ENCODE assay signal across 1 cellular context in the genomic region with DNA sequence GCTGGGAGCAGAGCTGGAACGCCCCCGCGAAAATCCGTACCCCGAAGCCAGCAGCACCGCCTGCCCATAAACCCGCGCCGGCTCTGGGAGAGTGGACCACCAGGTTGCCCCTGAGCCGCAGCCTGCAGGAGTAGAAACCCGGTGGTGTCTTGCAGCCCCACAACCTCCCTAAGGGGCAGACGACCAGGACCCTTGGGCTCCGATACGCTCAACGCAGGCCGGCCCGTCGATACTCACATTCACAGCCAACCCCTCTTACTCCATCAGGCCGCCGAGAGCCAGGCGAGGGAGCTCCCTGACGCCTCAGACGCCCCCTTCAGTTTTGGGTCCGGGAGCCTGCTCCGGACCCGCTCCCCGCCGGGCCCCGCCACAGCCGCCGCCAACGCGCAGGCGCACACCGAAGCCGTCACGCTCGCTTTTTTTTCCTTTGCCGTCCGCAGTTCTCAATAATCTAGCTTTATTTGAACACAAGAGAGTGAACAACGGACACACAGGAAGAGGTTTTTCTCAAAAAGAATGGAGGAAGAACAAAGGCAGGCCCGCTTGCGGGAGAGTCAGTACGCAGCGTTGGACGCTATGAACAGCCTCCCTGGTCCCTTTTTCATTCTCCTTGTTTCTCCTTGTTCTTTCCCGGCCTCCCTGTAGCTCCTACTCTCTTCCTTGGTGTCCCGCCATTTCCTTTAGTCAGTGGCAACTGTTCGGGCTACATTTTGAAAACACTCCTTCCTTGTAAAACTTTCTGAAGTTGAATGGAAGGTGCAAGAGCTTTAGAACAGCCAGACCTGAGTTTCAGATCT.
TF ChIP-seq lines count a peak whose summit lies in the region.

Gene ZNF106, minus strand, starts transcription at position 399 of the 797 bp plus-strand sequence. CDS start 18,852 bp downstream, outside the sequence.

TF ChIP-seq in HepG2, 621 proteins besides CTCF, POLR2A, EP300 and RAD21 (continued from another document and continues in another):
- TF ChIP-seq HOXA7 (CRISPR knock-in tag; IDR thresholded peaks at IDR 0.05) (no peak), ZNF550 (CRISPR knock-in tag; IDR thresholded peaks at IDR 0.05; ENCODE audit: borderline replicate concordance) (no peak), ZNF253 (CRISPR knock-in tag; IDR thresholded peaks at IDR 0.05; ENCODE audit: borderline replicate concordance) (no peak), HMGA1 (CRISPR knock-in tag; conservative IDR thresholded peaks at IDR 0.05) (no peak), ZNF501 (CRISPR knock-in tag; IDR thresholded peaks at IDR 0.05) (peak; percentile 93), CENPBD1 (CRISPR knock-in tag; IDR thresholded peaks at IDR 0.05; ENCODE audit: borderline replicate concordance, low read depth) (no peak), JUND (CRISPR knock-in tag; IDR thresholded peaks at IDR 0.05) (no peak), ZNF224 (CRISPR knock-in tag; IDR thresholded peaks at IDR 0.05) (no peak), SOX6 (IDR thresholded peaks at IDR 0.05) (no peak), SOX6 (CRISPR knock-in tag; IDR thresholded peaks at IDR 0.05) (peak; percentile 81), ZNF768 (CRISPR knock-in tag; IDR thresholded peaks at IDR 0.05) (peak; percentile 47; the same call in 1 of the 2 replicates), ZNF674 (CRISPR knock-in tag; IDR thresholded peaks at IDR 0.05; ENCODE audit: low read depth) (no peak), RBM22 (optimal IDR thresholded peaks at IDR 0.05; ENCODE audit: low read length) (no peak), ZSCAN22 (CRISPR knock-in tag; IDR thresholded peaks at IDR 0.05) (no peak), THAP8 (CRISPR knock-in tag; IDR thresholded peaks at IDR 0.05; ENCODE audit: borderline replicate concordance) (no peak), ZNF34 (CRISPR knock-in tag; IDR thresholded peaks at IDR 0.05; ENCODE audit: borderline replicate concordance) (no peak), ZNF720 (CRISPR knock-in tag; IDR thresholded peaks at IDR 0.05) (no peak), ZNF24 (IDR thresholded peaks at IDR 0.05) (no peak), ELF4 (CRISPR knock-in tag; IDR thresholded peaks at IDR 0.05; ENCODE audit: borderline replicate concordance) (peak; percentile 91), HNF4A (CRISPR knock-in tag; IDR thresholded peaks at IDR 0.05) (no peak), ZNF414 (CRISPR knock-in tag; IDR thresholded peaks at IDR 0.05) (peak; percentile 62; the same call in 1 of the 2 replicates), ZNF577 (CRISPR knock-in tag; IDR thresholded peaks at IDR 0.05; ENCODE audit: borderline replicate concordance, low read depth) (0 out of 2 replicates have a peak, but pooled peaks have one; percentile 25), HMGXB3 (CRISPR knock-in tag; IDR thresholded peaks at IDR 0.05; ENCODE audit: borderline replicate concordance) (no peak), ZBTB26 (CRISPR knock-in tag; IDR thresholded peaks at IDR 0.05; ENCODE audit: borderline replicate concordance) (0 out of 2 replicates have a peak, but pooled peaks have one; percentile 48)
- TF ChIP-seq, protein P1, sequence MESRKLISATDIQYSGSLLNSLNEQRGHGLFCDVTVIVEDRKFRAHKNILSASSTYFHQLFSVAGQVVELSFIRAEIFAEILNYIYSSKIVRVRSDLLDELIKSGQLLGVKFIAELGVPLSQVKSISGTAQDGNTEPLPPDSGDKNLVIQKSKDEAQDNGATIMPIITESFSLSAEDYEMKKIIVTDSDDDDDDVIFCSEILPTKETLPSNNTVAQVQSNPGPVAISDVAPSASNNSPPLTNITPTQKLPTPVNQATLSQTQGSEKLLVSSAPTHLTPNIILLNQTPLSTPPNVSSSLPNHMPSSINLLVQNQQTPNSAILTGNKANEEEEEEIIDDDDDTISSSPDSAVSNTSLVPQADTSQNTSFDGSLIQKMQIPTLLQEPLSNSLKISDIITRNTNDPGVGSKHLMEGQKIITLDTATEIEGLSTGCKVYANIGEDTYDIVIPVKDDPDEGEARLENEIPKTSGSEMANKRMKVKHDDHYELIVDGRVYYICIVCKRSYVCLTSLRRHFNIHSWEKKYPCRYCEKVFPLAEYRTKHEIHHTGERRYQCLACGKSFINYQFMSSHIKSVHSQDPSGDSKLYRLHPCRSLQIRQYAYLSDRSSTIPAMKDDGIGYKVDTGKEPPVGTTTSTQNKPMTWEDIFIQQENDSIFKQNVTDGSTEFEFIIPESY (CRISPR knock-in tag; IDR thresholded peaks at IDR 0.05) = peak; percentile 51
- TF ChIP-seq, protein P2, sequence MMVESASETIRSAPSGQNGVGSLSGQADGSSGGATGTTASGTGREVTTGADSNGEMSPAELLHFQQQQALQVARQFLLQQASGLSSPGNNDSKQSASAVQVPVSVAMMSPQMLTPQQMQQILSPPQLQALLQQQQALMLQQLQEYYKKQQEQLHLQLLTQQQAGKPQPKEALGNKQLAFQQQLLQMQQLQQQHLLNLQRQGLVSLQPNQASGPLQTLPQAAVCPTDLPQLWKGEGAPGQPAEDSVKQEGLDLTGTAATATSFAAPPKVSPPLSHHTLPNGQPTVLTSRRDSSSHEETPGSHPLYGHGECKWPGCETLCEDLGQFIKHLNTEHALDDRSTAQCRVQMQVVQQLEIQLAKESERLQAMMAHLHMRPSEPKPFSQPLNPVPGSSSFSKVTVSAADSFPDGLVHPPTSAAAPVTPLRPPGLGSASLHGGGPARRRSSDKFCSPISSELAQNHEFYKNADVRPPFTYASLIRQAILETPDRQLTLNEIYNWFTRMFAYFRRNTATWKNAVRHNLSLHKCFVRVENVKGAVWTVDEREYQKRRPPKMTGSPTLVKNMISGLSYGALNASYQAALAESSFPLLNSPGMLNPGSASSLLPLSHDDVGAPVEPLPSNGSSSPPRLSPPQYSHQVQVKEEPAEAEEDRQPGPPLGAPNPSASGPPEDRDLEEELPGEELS (CRISPR knock-in tag; IDR thresholded peaks at IDR 0.05) = peak; percentile 69
- TF ChIP-seq, protein P3, sequence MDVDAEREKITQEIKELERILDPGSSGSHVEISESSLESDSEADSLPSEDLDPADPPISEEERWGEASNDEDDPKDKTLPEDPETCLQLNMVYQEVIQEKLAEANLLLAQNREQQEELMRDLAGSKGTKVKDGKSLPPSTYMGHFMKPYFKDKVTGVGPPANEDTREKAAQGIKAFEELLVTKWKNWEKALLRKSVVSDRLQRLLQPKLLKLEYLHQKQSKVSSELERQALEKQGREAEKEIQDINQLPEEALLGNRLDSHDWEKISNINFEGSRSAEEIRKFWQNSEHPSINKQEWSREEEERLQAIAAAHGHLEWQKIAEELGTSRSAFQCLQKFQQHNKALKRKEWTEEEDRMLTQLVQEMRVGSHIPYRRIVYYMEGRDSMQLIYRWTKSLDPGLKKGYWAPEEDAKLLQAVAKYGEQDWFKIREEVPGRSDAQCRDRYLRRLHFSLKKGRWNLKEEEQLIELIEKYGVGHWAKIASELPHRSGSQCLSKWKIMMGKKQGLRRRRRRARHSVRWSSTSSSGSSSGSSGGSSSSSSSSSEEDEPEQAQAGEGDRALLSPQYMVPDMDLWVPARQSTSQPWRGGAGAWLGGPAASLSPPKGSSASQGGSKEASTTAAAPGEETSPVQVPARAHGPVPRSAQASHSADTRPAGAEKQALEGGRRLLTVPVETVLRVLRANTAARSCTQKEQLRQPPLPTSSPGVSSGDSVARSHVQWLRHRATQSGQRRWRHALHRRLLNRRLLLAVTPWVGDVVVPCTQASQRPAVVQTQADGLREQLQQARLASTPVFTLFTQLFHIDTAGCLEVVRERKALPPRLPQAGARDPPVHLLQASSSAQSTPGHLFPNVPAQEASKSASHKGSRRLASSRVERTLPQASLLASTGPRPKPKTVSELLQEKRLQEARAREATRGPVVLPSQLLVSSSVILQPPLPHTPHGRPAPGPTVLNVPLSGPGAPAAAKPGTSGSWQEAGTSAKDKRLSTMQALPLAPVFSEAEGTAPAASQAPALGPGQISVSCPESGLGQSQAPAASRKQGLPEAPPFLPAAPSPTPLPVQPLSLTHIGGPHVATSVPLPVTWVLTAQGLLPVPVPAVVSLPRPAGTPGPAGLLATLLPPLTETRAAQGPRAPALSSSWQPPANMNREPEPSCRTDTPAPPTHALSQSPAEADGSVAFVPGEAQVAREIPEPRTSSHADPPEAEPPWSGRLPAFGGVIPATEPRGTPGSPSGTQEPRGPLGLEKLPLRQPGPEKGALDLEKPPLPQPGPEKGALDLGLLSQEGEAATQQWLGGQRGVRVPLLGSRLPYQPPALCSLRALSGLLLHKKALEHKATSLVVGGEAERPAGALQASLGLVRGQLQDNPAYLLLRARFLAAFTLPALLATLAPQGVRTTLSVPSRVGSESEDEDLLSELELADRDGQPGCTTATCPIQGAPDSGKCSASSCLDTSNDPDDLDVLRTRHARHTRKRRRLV (CRISPR knock-in tag; IDR thresholded peaks at IDR 0.05) = peak; percentile 45; the same call in 1 of the 2 replicates
- TF ChIP-seq, protein P4, sequence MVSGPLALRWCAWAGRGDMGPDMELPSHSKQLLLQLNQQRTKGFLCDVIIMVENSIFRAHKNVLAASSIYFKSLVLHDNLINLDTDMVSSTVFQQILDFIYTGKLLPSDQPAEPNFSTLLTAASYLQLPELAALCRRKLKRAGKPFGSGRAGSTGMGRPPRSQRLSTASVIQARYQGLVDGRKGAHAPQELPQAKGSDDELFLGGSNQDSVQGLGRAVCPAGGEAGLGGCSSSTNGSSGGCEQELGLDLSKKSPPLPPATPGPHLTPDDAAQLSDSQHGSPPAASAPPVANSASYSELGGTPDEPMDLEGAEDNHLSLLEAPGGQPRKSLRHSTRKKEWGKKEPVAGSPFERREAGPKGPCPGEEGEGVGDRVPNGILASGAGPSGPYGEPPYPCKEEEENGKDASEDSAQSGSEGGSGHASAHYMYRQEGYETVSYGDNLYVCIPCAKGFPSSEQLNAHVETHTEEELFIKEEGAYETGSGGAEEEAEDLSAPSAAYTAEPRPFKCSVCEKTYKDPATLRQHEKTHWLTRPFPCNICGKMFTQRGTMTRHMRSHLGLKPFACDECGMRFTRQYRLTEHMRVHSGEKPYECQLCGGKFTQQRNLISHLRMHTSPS (CRISPR knock-in tag; IDR thresholded peaks at IDR 0.05; ENCODE audit: low read depth) = no peak
- TF ChIP-seq, protein P5, sequence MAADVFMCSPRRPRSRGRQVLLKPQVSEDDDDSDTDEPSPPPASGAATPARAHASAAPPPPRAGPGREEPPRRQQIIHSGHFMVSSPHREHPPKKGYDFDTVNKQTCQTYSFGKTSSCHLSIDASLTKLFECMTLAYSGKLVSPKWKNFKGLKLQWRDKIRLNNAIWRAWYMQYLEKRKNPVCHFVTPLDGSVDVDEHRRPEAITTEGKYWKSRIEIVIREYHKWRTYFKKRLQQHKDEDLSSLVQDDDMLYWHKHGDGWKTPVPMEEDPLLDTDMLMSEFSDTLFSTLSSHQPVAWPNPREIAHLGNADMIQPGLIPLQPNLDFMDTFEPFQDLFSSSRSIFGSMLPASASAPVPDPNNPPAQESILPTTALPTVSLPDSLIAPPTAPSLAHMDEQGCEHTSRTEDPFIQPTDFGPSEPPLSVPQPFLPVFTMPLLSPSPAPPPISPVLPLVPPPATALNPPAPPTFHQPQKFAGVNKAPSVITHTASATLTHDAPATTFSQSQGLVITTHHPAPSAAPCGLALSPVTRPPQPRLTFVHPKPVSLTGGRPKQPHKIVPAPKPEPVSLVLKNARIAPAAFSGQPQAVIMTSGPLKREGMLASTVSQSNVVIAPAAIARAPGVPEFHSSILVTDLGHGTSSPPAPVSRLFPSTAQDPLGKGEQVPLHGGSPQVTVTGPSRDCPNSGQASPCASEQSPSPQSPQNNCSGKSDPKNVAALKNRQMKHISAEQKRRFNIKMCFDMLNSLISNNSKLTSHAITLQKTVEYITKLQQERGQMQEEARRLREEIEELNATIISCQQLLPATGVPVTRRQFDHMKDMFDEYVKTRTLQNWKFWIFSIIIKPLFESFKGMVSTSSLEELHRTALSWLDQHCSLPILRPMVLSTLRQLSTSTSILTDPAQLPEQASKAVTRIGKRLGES (CRISPR knock-in tag; IDR thresholded peaks at IDR 0.05; ENCODE audit: borderline replicate concordance) = peak; percentile 58; the same call in 1 of the 2 replicates
